ENCODE assay signal across 8 cellular contexts in genomic region chr10:35640951-35641429, GRCh38. TPM values are rescaled to one million over a fixed set of nuclear protein-coding genes. Genes with fewer than 3 reads are reported as not detected.
A peak's percentile ranks its signal among the peaks of the same experiment; 100 is the strongest.
DNase-seq lines count a peak whose midpoint lies in the region; ATAC-seq lines count a peak whose summit lies in the region.

No MANE protein-coding gene starts in this region.

- no peaks in the 10 kb centered on the region for H3K9me3 Mint-ChIP-seq in activated naive CD4-positive, alpha-beta T cell treated with anti-CD3 and anti-CD28 coated beads, Interleukin-2, amount 50 U/mL, for 24 hours

- ATAC-seq in GM18517 (IDR thresholded peaks at IDR 0.05; ENCODE audit: unreplicated experiment) (peak; percentile 45), HG03095 (IDR thresholded peaks at IDR 0.05; ENCODE audit: unreplicated experiment) (peak; percentile 31), HG03196 (IDR thresholded peaks at IDR 0.05; ENCODE audit: unreplicated experiment) (no peak)

- peaks cover 41% of the 10 kb centered on the region for H3K4me1 Mint-ChIP-seq in activated naive CD4-positive, alpha-beta T cell treated with anti-CD3 and anti-CD28 coated beads, Interleukin-2, amount 50 U/mL, for 24 hours

- no peaks in the 10 kb centered on the region for H3K36me3 Mint-ChIP-seq in activated naive CD4-positive, alpha-beta T cell treated with anti-CD3 and anti-CD28 coated beads, Interleukin-2, amount 50 U/mL, for 24 hours

- H3K27ac Mint-ChIP-seq in activated naive CD4-positive, alpha-beta T cell treated with anti-CD3 and anti-CD28 coated beads, Interleukin-2, amount 50 U/mL, for 24 hours: no peak overlapping the region

- DNase-seq in Ammon's horn (ENCODE audit: low spot score): peak; percentile 62
- peak; percentile 63 for DNase-seq in NCI-H774 (lab: John Stamatoyannopoulos, UW)
- peak; percentile 77 for DNase-seq in glomerular visceral epithelial cell (ENCODE audit: extremely low spot score)
- peak; percentile 47 for DNase-seq in occipital lobe (lab: John Stamatoyannopoulos, UW)

- H3K27me3 Mint-ChIP-seq in activated naive CD4-positive, alpha-beta T cell treated with anti-CD3 and anti-CD28 coated beads, Interleukin-2, amount 50 U/mL, for 24 hours: peaks cover 25% of the 10 kb centered on the region

- H3K4me3 Mint-ChIP-seq in activated naive CD4-positive, alpha-beta T cell treated with anti-CD3 and anti-CD28 coated beads, Interleukin-2, amount 50 U/mL, for 24 hours: peak overlapping the region; percentile 84

RNA-seq across cellular contexts. Expression of gene FZD8, which starts 1.1 kb away (rescaled TPM):
- 21.2 TPM for total RNA-seq in occipital lobe

RNA-seq across cellular contexts. Expression of gene GJD4, which starts 35.8 kb away (rescaled TPM):
- not detected for total RNA-seq in occipital lobe
